8 cellular contexts compared by ENCODE assay signal in genomic region chr7:158863611-158864506, GRCh38. TPM values are rescaled to one million over a fixed set of nuclear protein-coding genes. Genes with fewer than 3 reads are reported as not detected.
A peak's percentile ranks its signal among the peaks of the same experiment; 100 is the strongest.
DNase-seq lines count a peak whose midpoint lies in the region; ATAC-seq and TF ChIP-seq lines count a peak whose summit lies in the region.

No MANE protein-coding gene starts in this region.

- POLR2A ChIA-PET in HEK293 (lab: Yijun Ruan, JAX), result interaction anchor here (0.6 to 1.6 kb wide), 13 partner anchors 9 to 429 kb away, joined by 3 to 9 read pairs (median 5); partner anchors contain the start of genes ESYT2 and NCAPG2
- POLR2A ChIA-PET in naive thymus-derived CD8-positive, alpha-beta T cell (lab: Charles Lee), result interaction anchor here (0.6 to 1.6 kb wide), 6 partner anchors 35 to 159 kb away, joined by 3 to 4 read pairs (median 4); partner anchors contain the start of genes ESYT2 and NCAPG2

- peak; percentile 61 to 64 for ATAC-seq in activated T-cell treated with anti-CD3 and anti-CD28 coated beads, Interleukin-2, amount 50 U/mL, for 4 hours
- peak; percentile 66 to 76 for ATAC-seq in naive thymus-derived CD8-positive, alpha-beta T cell

- peak in 1 of 2 donors; percentile 79 for TF ChIP-seq EP300 in tibial nerve (IDR thresholded peaks at IDR 0.05)

- H3K27ac ChIP-seq in HEK293 (ENCODE audit: extremely low read depth, low read depth, low read length), result no peak overlapping the region; the same call in 1 of the 2 replicates
- peak overlapping the region; percentile 65 to 90 (median 85) for H3K27ac ChIP-seq in tibial nerve

- H3K4me3 ChIP-seq in HEK293 (ENCODE audit: low read depth, low read length) (peak overlapping the region; percentile 45), fibroblast of mammary gland (ENCODE audit: control insufficient read depth, low read depth, low read length) (peak overlapping the region; percentile 49), tibial nerve (peak overlapping the region; percentile 36 to 63 (median 55))

- H3K4me1 ChIP-seq in HEK293 (ENCODE audit: control insufficient read depth, insufficient read depth, low read length), result peaks cover 3% of the 10 kb centered on the region; the same call in 1 of the 2 replicates
- peaks cover 0 to 29% (median 10%) of the 10 kb centered on the region in 4 donors for H3K4me1 ChIP-seq in tibial nerve

- TF ChIP-seq POLR2A in tibial nerve (IDR thresholded peaks at IDR 0.05), result peak in 1 of 2 donors; percentile 38

- peak overlapping the region; percentile 66 to 97 (median 89) for H3K27ac Mint-ChIP-seq in naive thymus-derived CD8-positive, alpha-beta T cell

- DNase-seq in GM03348 (ENCODE audit: low spot score) (peak; percentile 90), NCI-H187 treated with DMSO at 0.1 percent for 48 hours (lab: John Stamatoyannopoulos, UW) (peak; percentile 41), fibroblast of mammary gland (ENCODE audit: low read depth) (peak; percentile 53), tibial nerve (ENCODE audit: low spot score in 2 of 2) (peak; percentile 50 to 53), NCI-H446 (lab: John Stamatoyannopoulos, UW) (no peak)
- no peak for DNase-seq in activated T-cell treated with anti-CD3 and anti-CD28 coated beads, Interleukin-2, amount 50 U/mL, for 4 hours
- peak in 7 of 10 donors; percentile 11 to 41 (median 24) for DNase-seq in naive thymus-derived CD8-positive, alpha-beta T cell

- no peaks in the 10 kb centered on the region for H3K27me3 Mint-ChIP-seq in activated T-cell treated with anti-CD3 and anti-CD28 coated beads, Interleukin-2, amount 50 U/mL, for 4 hours (ENCODE audit: low read depth)
- H3K27me3 Mint-ChIP-seq in naive thymus-derived CD8-positive, alpha-beta T cell, result no peaks in the 10 kb centered on the region

- 5 to 15% methylated on average over 21 to 27 of the region's 45 CpGs for WGBS in tibial nerve, 2 donors

- H3K27me3 ChIP-seq in tibial nerve, result no peaks in the 10 kb centered on the region

- TF ChIP-seq CTCF in HEK293 (tag by site-specific recombination; IDR thresholded peaks at IDR 0.05) (no peak), fibroblast of mammary gland (conservative IDR thresholded peaks at IDR 0.05; ENCODE audit: control insufficient read depth, insufficient read depth, low read depth, low read length) (no peak), tibial nerve (IDR thresholded peaks at IDR 0.05) (no peak)

- no peaks in the 10 kb centered on the region for H3K36me3 ChIP-seq in HEK293 (ENCODE audit: control insufficient read depth in 2 of 2, insufficient read depth in 1 of 2, low read length in 2 of 2)
- H3K36me3 ChIP-seq in tibial nerve, result no peaks in the 10 kb centered on the region

- H3K9me3 ChIP-seq in HEK293 (ENCODE audit: control insufficient read depth, insufficient read depth, low read depth, low read length), result no peaks in the 10 kb centered on the region
- H3K9me3 ChIP-seq in tibial nerve, result no peaks in the 10 kb centered on the region

- peaks cover 30% of the 10 kb centered on the region for H3K4me1 Mint-ChIP-seq in activated T-cell treated with anti-CD3 and anti-CD28 coated beads, Interleukin-2, amount 50 U/mL, for 4 hours (ENCODE audit: low read depth)
- H3K4me1 Mint-ChIP-seq in naive thymus-derived CD8-positive, alpha-beta T cell, result peaks cover 28 to 61% (median 49%) of the 10 kb centered on the region in 4 donors

- H3K4me3 Mint-ChIP-seq in activated T-cell treated with anti-CD3 and anti-CD28 coated beads, Interleukin-2, amount 50 U/mL, for 4 hours, result peak overlapping the region; percentile 87
- peak overlapping the region; percentile 81 to 96 (median 88) for H3K4me3 Mint-ChIP-seq in naive thymus-derived CD8-positive, alpha-beta T cell

- CTCF ChIA-PET in HEK293 (lab: Yijun Ruan, JAX), result interaction anchor here (0.6 kb wide), 2 partner anchors 40 to 126 kb away, joined by 4 to 7 read pairs; no protein-coding TSS in a partner anchor

- H3K36me3 Mint-ChIP-seq in activated T-cell treated with anti-CD3 and anti-CD28 coated beads, Interleukin-2, amount 50 U/mL, for 4 hours (ENCODE audit: insufficient read depth), result no peaks in the 10 kb centered on the region
- H3K36me3 Mint-ChIP-seq in naive thymus-derived CD8-positive, alpha-beta T cell, result no peaks in the 10 kb centered on the region

- no peaks in the 10 kb centered on the region for H3K9me3 Mint-ChIP-seq in activated T-cell treated with anti-CD3 and anti-CD28 coated beads, Interleukin-2, amount 50 U/mL, for 4 hours
- no peaks in the 10 kb centered on the region for H3K9me3 Mint-ChIP-seq in naive thymus-derived CD8-positive, alpha-beta T cell

TF ChIP-seq in HEK293, 187 proteins besides CTCF, POLR2A, EP300 and RAD21 (continues in another document):
- 0 out of 2 replicates have a peak, but pooled peaks have one; percentile 33 for TF ChIP-seq EGR2 (tag by site-specific recombination; IDR thresholded peaks at IDR 0.05; ENCODE audit: low read depth)
- peak; percentile 60; the same call in 1 of the 2 replicates for TF ChIP-seq KLF17 (tag by site-specific recombination; IDR thresholded peaks at IDR 0.05)
- no peak for TF ChIP-seq ZBTB20 (tag by site-specific recombination; IDR thresholded peaks at IDR 0.05)
- TF ChIP-seq HOXC10 (CRISPR knock-in tag; IDR thresholded peaks at IDR 0.05), result no peak
- TF ChIP-seq ZFP69B (tag by site-specific recombination; IDR thresholded peaks at IDR 0.05), result no peak
- TF ChIP-seq PRDM4 (tag by site-specific recombination; IDR thresholded peaks at IDR 0.05), result 0 out of 2 replicates have a peak, but pooled peaks have one; percentile 13
- TF ChIP-seq ZIC2 (tag by site-specific recombination; IDR thresholded peaks at IDR 0.05), result peak; percentile 14; the same call in 1 of the 2 replicates
- 0 out of 2 replicates have a peak, but pooled peaks have one; percentile 10 for TF ChIP-seq ZNF146 (tag by site-specific recombination; IDR thresholded peaks at IDR 0.05)
- peak; percentile 45; the same call in 1 of the 2 replicates for TF ChIP-seq ZNF501 (tag by site-specific recombination; IDR thresholded peaks at IDR 0.05)
- no peak for TF ChIP-seq MZF1 (tag by site-specific recombination; IDR thresholded peaks at IDR 0.05; ENCODE audit: borderline replicate concordance)

RNA-seq across cellular contexts. Expression of gene DYNC2I1, which starts 7.5 kb away (rescaled TPM):
- total RNA-seq in activated T-cell treated with anti-CD3 and anti-CD28 coated beads, Interleukin-2, amount 50 U/mL, for 4 hours, result 1 to 10 TPM; 6.2 to 7.6 (median 6.3) TPM
- 10 to 100 TPM; 16.3 to 19.0 TPM for total RNA-seq in naive thymus-derived CD8-positive, alpha-beta T cell
- 10 to 100 TPM; 14.1 to 22.1 (median 19.8) TPM for polyA plus RNA-seq in naive thymus-derived CD8-positive, alpha-beta T cell
- total RNA-seq in tibial nerve, result 10 to 100 TPM; 19.2 to 41.4 (median 25.9) TPM

RNA-seq across cellular contexts. Expression of gene ESYT2, which starts 34.5 kb away (rescaled TPM):
- 10 to 100 TPM; 48.7 to 59.7 (median 57.1) TPM for total RNA-seq in activated T-cell treated with anti-CD3 and anti-CD28 coated beads, Interleukin-2, amount 50 U/mL, for 4 hours
- 100 to 1,000 TPM; 101 to 105 TPM for total RNA-seq in naive thymus-derived CD8-positive, alpha-beta T cell
- 10 to 100 TPM; 58.6 to 93.3 (median 79.8) TPM for polyA plus RNA-seq in naive thymus-derived CD8-positive, alpha-beta T cell
- total RNA-seq in tibial nerve, result 100 to 1,000 TPM in 3 of 4 donors, 10 to 100 TPM in 1; 91.0 to 124 (median 114) TPM

Comparison
In these comparisons a context has a peak if more than half of its experiments do, and no peak if none do; other contexts are left out.
1. DNase-seq: peak in GM03348 (single experiment), NCI-H187 treated with DMSO at 0.1 percent for 48 hours (single experiment), fibroblast of mammary gland (single experiment), naive thymus-derived CD8-positive, alpha-beta T cell (7 of 10) and tibial nerve (2 of 2); none in activated T-cell treated with anti-CD3 and anti-CD28 coated beads, Interleukin-2, amount 50 U/mL, for 4 hours (single experiment) and NCI-H446 (0 of 2).
2. Peak in every context shown above with its lines, with median percentiles within 50 percentile points of each other: H3K4me3 ChIP-seq.